ENCODE assay signal across 8 cellular contexts in the genomic region with DNA sequence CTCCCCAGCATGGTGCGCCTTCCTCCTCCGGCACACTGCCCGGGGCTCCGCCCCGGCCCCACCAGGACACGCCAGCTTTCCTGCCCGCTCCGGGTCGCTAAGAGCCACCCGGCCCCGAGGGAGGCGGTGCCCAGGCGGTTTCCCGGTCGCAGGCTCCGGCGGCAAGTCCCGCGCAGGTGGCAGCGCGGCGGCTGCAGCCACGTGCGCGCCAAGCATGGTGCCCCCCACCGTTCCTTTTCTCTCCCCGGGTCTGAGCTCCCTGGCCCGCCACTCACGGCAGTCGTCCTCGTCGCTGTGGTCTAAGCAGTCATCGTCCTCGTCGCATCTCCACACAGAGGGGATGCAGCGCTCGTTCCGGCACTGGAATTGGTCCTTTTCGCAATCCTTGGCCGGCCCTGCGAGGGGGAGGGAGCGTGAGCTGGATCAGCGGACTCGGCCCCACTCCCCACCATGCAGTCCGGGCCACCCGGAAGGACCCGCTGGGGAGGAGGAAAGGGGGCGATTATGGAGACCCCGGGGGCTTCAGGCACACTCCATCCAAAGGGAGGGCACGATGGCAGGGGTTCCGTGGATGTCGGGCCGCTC. TPM values are rescaled to one million over a fixed set of nuclear protein-coding genes. Genes with fewer than 3 reads are reported as not detected.
DNase-seq lines count a peak whose midpoint lies in the region; ATAC-seq and TF ChIP-seq lines count a peak whose summit lies in the region.

No MANE protein-coding gene starts in this region.

- peaks cover 27% of the 10 kb centered on the region for H3K36me3 Mint-ChIP-seq in activated naive CD4-positive, alpha-beta T cell treated with anti-CD3 and anti-CD28 coated beads for 36 hours (ENCODE audit: low read depth)
- H3K36me3 Mint-ChIP-seq in activated CD4-positive, alpha-beta memory T cell treated with anti-CD3 and anti-CD28 coated beads, Interleukin-2, amount 10 ng/mL, durations not matched to agents 7 days and 5 days (ENCODE audit: low read depth), result peaks cover 45% of the 10 kb centered on the region

- peak; percentile 37 to 56 (median 48) for ATAC-seq in psoas muscle

- POLR2A ChIA-PET in activated CD4-positive, alpha-beta memory T cell treated with anti-CD3 and anti-CD28 coated beads, Interleukin-2, amount 10 ng/mL, durations not matched to agents 7 days and 5 days (lab: Charles Lee), result interaction anchor here (0.7 to 4.2 kb wide), 18 partner anchors 9 to 922 kb away, joined by 3 to 42 read pairs (median 8); partner anchors contain the start of genes CZIB, ORC1 and PRPF38A

- peak; percentile 62 for DNase-seq in activated naive CD4-positive, alpha-beta T cell treated with anti-CD3 and anti-CD28 coated beads for 36 hours
- no peak for DNase-seq in activated naive CD4-positive, alpha-beta T cell treated with Interleukin-2 at 50 U/mL for 16 hours
- DNase-seq in HCEC 1CT, result peak; percentile 4
- peak; percentile 54 for DNase-seq in M059J (ENCODE audit: low read depth)
- no peak for DNase-seq in activated CD4-positive, alpha-beta memory T cell treated with anti-CD3 and anti-CD28 coated beads, Interleukin-2, amount 10 ng/mL, durations not matched to agents 7 days and 5 days
- peak; percentile 32 for DNase-seq in foreskin melanocyte
- peak in 1 of 2 donors; percentile 56 for DNase-seq in psoas muscle
- DNase-seq in KBM-7, result no peak

- peaks cover 9% of the 10 kb centered on the region for H3K4me1 ChIP-seq in psoas muscle

- no peaks in the 10 kb centered on the region for H3K27me3 Mint-ChIP-seq in activated naive CD4-positive, alpha-beta T cell treated with anti-CD3 and anti-CD28 coated beads for 36 hours (ENCODE audit: low read depth)
- H3K27me3 Mint-ChIP-seq in activated CD4-positive, alpha-beta memory T cell treated with anti-CD3 and anti-CD28 coated beads, Interleukin-2, amount 10 ng/mL, durations not matched to agents 7 days and 5 days, result no peaks in the 10 kb centered on the region

- WGBS in psoas muscle, 3 donors, result 0 to 1% (median 0%) methylated on average over 44 to 53 of the region's 53 CpGs

- intact Hi-C loops in activated naive CD4-positive, alpha-beta T cell treated with anti-CD3 and anti-CD28 coated beads for 36 hours (cut with micrococcal nuclease), result loop anchor here (1.0 to 10.0 kb wide), 16 partner anchors 15 to 1388 kb away; partner anchors contain the start of genes CC2D1B, CPT2, CZIB and ECHDC2
- intact Hi-C loops in psoas muscle (cut with DNase I), result no loop called here

- in situ Hi-C loops in KBM-7 (cut with MboI; ENCODE audit: low pct_unique_long_range_greater_than_20kb, low sequenced_read_pairs), result no loop called here

- H3K9me3 Mint-ChIP-seq in activated naive CD4-positive, alpha-beta T cell treated with anti-CD3 and anti-CD28 coated beads for 36 hours, result no peaks in the 10 kb centered on the region
- no peaks in the 10 kb centered on the region for H3K9me3 Mint-ChIP-seq in activated CD4-positive, alpha-beta memory T cell treated with anti-CD3 and anti-CD28 coated beads, Interleukin-2, amount 10 ng/mL, durations not matched to agents 7 days and 5 days

- peak overlapping the region; percentile 74 for H3K4me3 ChIP-seq in psoas muscle

- CTCF ChIA-PET in activated naive CD4-positive, alpha-beta T cell treated with anti-CD3 and anti-CD28 coated beads for 36 hours (lab: Charles Lee), result interaction anchor here (1.9 kb wide), 1 partner anchor 67 kb away, joined by 9 read pairs; no protein-coding TSS in a partner anchor
- CTCF ChIA-PET in activated CD4-positive, alpha-beta memory T cell treated with anti-CD3 and anti-CD28 coated beads, Interleukin-2, amount 10 ng/mL, durations not matched to agents 7 days and 5 days (lab: Charles Lee), result interaction anchor here (1.1 to 2.4 kb wide), 3 partner anchors 41 to 67 kb away, joined by 3 to 10 read pairs (median 7); no protein-coding TSS in a partner anchor

- TF ChIP-seq CTCF in psoas muscle (IDR thresholded peaks at IDR 0.05), result no peak

- H3K27ac ChIP-seq in psoas muscle, result peak overlapping the region; percentile 81

- peak overlapping the region; percentile 95 for H3K4me3 Mint-ChIP-seq in activated naive CD4-positive, alpha-beta T cell treated with anti-CD3 and anti-CD28 coated beads for 36 hours
- H3K4me3 Mint-ChIP-seq in activated CD4-positive, alpha-beta memory T cell treated with anti-CD3 and anti-CD28 coated beads, Interleukin-2, amount 10 ng/mL, durations not matched to agents 7 days and 5 days, result peak overlapping the region; percentile 98

- no peaks in the 10 kb centered on the region for H3K27me3 ChIP-seq in psoas muscle (ENCODE audit: insufficient read depth in 3 of 3, low read length in 2 of 3)

- H3K9me3 ChIP-seq in psoas muscle, result no peaks in the 10 kb centered on the region

- H3K36me3 ChIP-seq in psoas muscle (ENCODE audit: insufficient read depth in 1 of 2, low read depth in 1 of 2), result no peaks in the 10 kb centered on the region

- H3K27ac Mint-ChIP-seq in activated naive CD4-positive, alpha-beta T cell treated with anti-CD3 and anti-CD28 coated beads for 36 hours, result peak overlapping the region; percentile 84
- H3K27ac Mint-ChIP-seq in activated CD4-positive, alpha-beta memory T cell treated with anti-CD3 and anti-CD28 coated beads, Interleukin-2, amount 10 ng/mL, durations not matched to agents 7 days and 5 days, result peak overlapping the region; percentile 88

- peaks cover 18% of the 10 kb centered on the region for H3K4me1 Mint-ChIP-seq in activated naive CD4-positive, alpha-beta T cell treated with anti-CD3 and anti-CD28 coated beads for 36 hours (ENCODE audit: low read depth)
- H3K4me1 Mint-ChIP-seq in activated CD4-positive, alpha-beta memory T cell treated with anti-CD3 and anti-CD28 coated beads, Interleukin-2, amount 10 ng/mL, durations not matched to agents 7 days and 5 days, result peaks cover 57% of the 10 kb centered on the region

RNA-seq across cellular contexts. Expression of gene LRP8, which starts 1.2 kb away (rescaled TPM):
- total RNA-seq in activated naive CD4-positive, alpha-beta T cell treated with anti-CD3 and anti-CD28 coated beads for 36 hours, result 10 to 100 TPM; 27.7 to 32.9 TPM
- total RNA-seq in M059J (2014; rRNA removed; shearing (Covaris generic)), result 36.0 and 57.4 TPM in 2 replicates
- total RNA-seq in activated CD4-positive, alpha-beta memory T cell treated with anti-CD3 and anti-CD28 coated beads, Interleukin-2, amount 10 ng/mL, durations not matched to agents 7 days and 5 days, result 10 to 100 TPM; 51.5 to 52.7 TPM
- 1 to 10 TPM in 2 of 4 donors, under 1 TPM in 2; 0.79 to 2.4 (median 1.1) TPM for total RNA-seq in psoas muscle
- 1 to 10 TPM in 1 of 3 donors, under 1 TPM in 2; 0.17 to 1.2 (median 0.94) TPM for polyA plus RNA-seq in psoas muscle

Comparison
In these comparisons a context has a peak if more than half of its experiments do, and no peak if none do; other contexts are left out.
1. DNase-seq: peak in activated naive CD4-positive, alpha-beta T cell treated with anti-CD3 and anti-CD28 coated beads for 36 hours (single experiment), HCEC 1CT (single experiment), M059J (single experiment) and foreskin melanocyte (single experiment); none in activated naive CD4-positive, alpha-beta T cell treated with Interleukin-2 at 50 U/mL for 16 hours (single experiment), activated CD4-positive, alpha-beta memory T cell treated with anti-CD3 and anti-CD28 coated beads, Interleukin-2, amount 10 ng/mL, durations not matched to agents 7 days and 5 days (single experiment) and KBM-7 (single experiment).
2. RNA of gene LRP8, which starts 1.2 kb away (total RNA-seq): 36.0 to 57.4 TPM in M059J, 51.5 to 52.7 TPM in activated CD4-positive, alpha-beta memory T cell treated with anti-CD3 and anti-CD28 coated beads, Interleukin-2, amount 10 ng/mL, durations not matched to agents 7 days and 5 days and 27.7 to 32.9 TPM in activated naive CD4-positive, alpha-beta T cell treated with anti-CD3 and anti-CD28 coated beads for 36 hours; 0.79 to 2.4 TPM in psoas muscle; every median in the first group is over 4 times any median in the second.